Comparison of ENCODE assay signal across 25 cellular contexts in genomic region chr2:1528273-1529064, GRCh38.
"Had no signal": no experiment of that assay in that cellular context is flagged by ENCODE, and none has a peak within 500 bp of the region (broad histone marks: within the 10 kb centered on the region; RNA-seq: fewer than 3 reads in every experiment).

No MANE protein-coding gene starts in this region.

- FAIRE-seq: colon had no signal

- H3K9me3 ChIP-seq: body of pancreas, gastrocnemius medialis, right lobe of liver, thoracic aorta, vagina had no signal

- H3K36me3 ChIP-seq: gastrocnemius medialis, right lobe of liver, thoracic aorta, vagina had no signal

- H3K4me1 Mint-ChIP-seq: activated CD8-positive, alpha-beta memory T cell treated with anti-CD3 and anti-CD28 coated beads, Interleukin-2, amount 10 ng/mL, durations not matched to agents 7 days and 5 days; nephron had no signal

- DNase-seq: activated CD4-positive, alpha-beta T cell treated with anti-CD3 and anti-CD28 coated beads for 1 hour; activated CD8-positive, alpha-beta memory T cell treated with anti-CD3 and anti-CD28 coated beads, Interleukin-2, amount 10 ng/mL, durations not matched to agents 7 days and 5 days; activated CD8-positive, alpha-beta T cell treated with anti-CD3 and anti-CD28 coated beads, Interleukin-2, amount 10 ng/mL, durations not matched to agents 7 days and 5 days; activated T-cell treated with anti-CD3 and anti-CD28 coated beads, Interleukin-2, amount 50 U/mL, for 48 hours; anterior cingulate cortex; body of pancreas; dorsolateral prefrontal cortex; effector memory CD4-positive, alpha-beta T cell; gastrocnemius medialis; glutamatergic neuron; islet precursor cell; left cardiac atrium; left ventricle myocardium superior; stimulated activated CD4-positive, alpha-beta T cell treated with anti-CD3 and anti-CD28 coated beads, Interleukin-2, amount 100 ng/mL, for 48 hours; stimulated activated naive CD8-positive, alpha-beta T cell treated with anti-CD3 and anti-CD28 coated beads, Interleukin-15, Interleukin-2, amounts not matched to agents 100 U/mL and 50 U/mL, for 24 hours; T1000 had no signal

- ATAC-seq: activated CD8-positive, alpha-beta memory T cell treated with anti-CD3 and anti-CD28 coated beads, Interleukin-2, amount 10 ng/mL, durations not matched to agents 7 days and 5 days; activated CD8-positive, alpha-beta T cell treated with anti-CD3 and anti-CD28 coated beads, Interleukin-2, amount 10 ng/mL, durations not matched to agents 7 days and 5 days; body of pancreas; gastrocnemius medialis; left ventricle myocardium superior; stimulated activated naive CD8-positive, alpha-beta T cell treated with anti-CD3 and anti-CD28 coated beads, Interleukin-15, Interleukin-2, amounts not matched to agents 100 U/mL and 50 U/mL, for 24 hours had no signal

- H3K4me3 Mint-ChIP-seq: activated CD8-positive, alpha-beta memory T cell treated with anti-CD3 and anti-CD28 coated beads, Interleukin-2, amount 10 ng/mL, durations not matched to agents 7 days and 5 days; activated CD8-positive, alpha-beta T cell treated with anti-CD3 and anti-CD28 coated beads, Interleukin-2, amount 10 ng/mL, durations not matched to agents 7 days and 5 days; activated naive CD8-positive, alpha-beta T cell; nephron; T-helper 1 cell treated with Interleukin-12 subunit alpha and Interleukin-12 subunit beta and Interleukin-4 antibody, amounts not matched to agents 30 μg/mL and 1 μg/mL, for 36 hours; type B pancreatic cell had no signal

- H3K4me1 ChIP-seq: body of pancreas, gastrocnemius medialis, right lobe of liver, vagina had no signal

- H3K4me3 ChIP-seq: body of pancreas, dorsolateral prefrontal cortex, gastrocnemius medialis, right lobe of liver, thoracic aorta, vagina had no signal

- H3K27me3 ChIP-seq: body of pancreas, gastrocnemius medialis, right lobe of liver, vagina had no signal

- H3K27ac Mint-ChIP-seq: activated CD8-positive, alpha-beta memory T cell treated with anti-CD3 and anti-CD28 coated beads, Interleukin-2, amount 10 ng/mL, durations not matched to agents 7 days and 5 days; activated CD8-positive, alpha-beta T cell treated with anti-CD3 and anti-CD28 coated beads, Interleukin-2, amount 10 ng/mL, durations not matched to agents 7 days and 5 days; activated naive CD8-positive, alpha-beta T cell; activated T-helper 2 cell treated with anti-CD3 and anti-CD28 coated beads, Interferon-gamma antibody, Interleukin-2, Interleukin-4, amounts not matched to agents 10 μg/mL and 5 μg/mL and 100 μg/mL, durations not matched to agents 14 hours and 24 hours and 36 hours; nephron; T-helper 1 cell treated with Interleukin-12 subunit alpha and Interleukin-12 subunit beta and Interleukin-4 antibody, amounts not matched to agents 30 μg/mL and 1 μg/mL, for 36 hours; type B pancreatic cell had no signal

- H3K27ac ChIP-seq: body of pancreas, dorsolateral prefrontal cortex, gastrocnemius medialis, right lobe of liver, thoracic aorta, vagina had no signal

- H3K36me3 Mint-ChIP-seq: activated CD8-positive, alpha-beta memory T cell treated with anti-CD3 and anti-CD28 coated beads, Interleukin-2, amount 10 ng/mL, durations not matched to agents 7 days and 5 days; activated naive CD8-positive, alpha-beta T cell; type B pancreatic cell had no signal

- H3K27me3 Mint-ChIP-seq: activated CD8-positive, alpha-beta memory T cell treated with anti-CD3 and anti-CD28 coated beads, Interleukin-2, amount 10 ng/mL, durations not matched to agents 7 days and 5 days; activated naive CD8-positive, alpha-beta T cell; type B pancreatic cell had no signal
